Comparison of ENCODE assay signal across 36 cellular contexts in the genomic region with DNA sequence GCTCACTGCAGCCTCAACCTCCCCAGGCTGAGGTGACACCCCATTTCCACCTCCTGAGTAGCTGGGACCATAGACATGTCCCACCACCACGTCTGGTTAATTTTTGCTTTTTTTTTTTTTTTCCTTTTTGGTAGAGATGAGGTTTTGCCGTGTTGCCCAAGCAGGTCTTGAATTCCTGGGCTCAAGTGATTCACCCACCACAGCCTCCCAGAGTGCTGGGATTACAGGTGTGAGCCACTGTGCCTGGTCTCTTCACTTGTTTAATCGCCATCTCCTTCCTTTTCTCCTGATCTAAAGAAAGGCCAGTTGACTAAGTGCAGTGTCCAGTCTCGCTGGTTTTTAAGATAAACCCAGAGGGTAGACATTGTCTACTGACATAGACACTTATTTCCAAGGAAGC.
"Had no signal": no experiment of that assay in that cellular context is flagged by ENCODE, and none has a peak within 500 bp of the region (broad histone marks: within the 10 kb centered on the region; RNA-seq: fewer than 3 reads in every experiment).

No MANE protein-coding gene starts in this region.

- DNase-seq: activated B cell treated with CpG ODN at 0.5 μM for 24 hours; activated CD4-positive, alpha-beta memory T cell treated with anti-CD3 and anti-CD28 coated beads for 36 hours; activated CD4-positive, alpha-beta T cell treated with anti-CD3 and anti-CD28 coated beads for 4 hours; activated CD4-positive, alpha-beta T cell treated with anti-CD3 and anti-CD28 coated beads, Interleukin-2, amount 50 U/mL, for 1 hour; activated CD4-positive, CD25-positive, alpha-beta regulatory T cell treated with anti-CD3 and anti-CD28 coated beads, Interleukin-2, amount 50 U/mL, for 72 hours; activated CD8-positive, alpha-beta memory T cell treated with anti-CD3 and anti-CD28 coated beads, Interleukin-2, amount 50 U/mL, for 4 hours; activated effector memory CD4-positive, alpha-beta T cell treated with Interleukin-2 at 50 U/mL for 16 hours; activated naive CD4-positive, alpha-beta T cell treated with anti-CD3 and anti-CD28 coated beads, Interleukin-2, amount 10 ng/mL, durations not matched to agents 7 days and 5 days; activated naive CD8-positive, alpha-beta T cell treated with anti-CD3 and anti-CD28 coated beads, Interleukin-2, amount 50 U/mL, for 24 hours; activated T-cell treated with anti-CD3 and anti-CD28 coated beads for 4 hours; activated T-cell treated with anti-CD3 and anti-CD28 coated beads, Interleukin-2, amount 50 U/mL, for 4 hours; anterior cingulate cortex; central memory CD4-positive, alpha-beta T cell; Karpas-422; MG63; NCI-H1048; NCI-H1105 treated with DMSO at 0.1 percent for 48 hours; NCI-H1436; NCI-H1694; NCI-H1930; NCI-H2081 treated with DMSO at 0.1 percent for 48 hours; NCI-H345; NCI-H748 treated with DMSO at 0.1 percent for 48 hours; NK-92 treated with Interleukin-12 subunit alpha and Interleukin-12 subunit beta, amount 100 ng/mL, for 24 hours; Right ventricle myocardium superior; RPMI8226; SW 1271; T-helper 1 cell; T-helper 2 cell; T-helper 9 cell had no signal

- H3K27ac ChIP-seq: VCaP had no signal

- H3K4me1 Mint-ChIP-seq: activated B cell treated with CpG ODN at 0.5 μM for 24 hours; activated naive CD4-positive, alpha-beta T cell treated with anti-CD3 and anti-CD28 coated beads, Interleukin-2, amount 10 ng/mL, durations not matched to agents 7 days and 5 days; activated naive CD8-positive, alpha-beta T cell treated with anti-CD3 and anti-CD28 coated beads, Interleukin-2, amount 50 U/mL, for 24 hours had no signal

- H3K9me3 ChIP-seq: MG63 had no signal

- H3K27ac Mint-ChIP-seq: activated B cell treated with CpG ODN at 0.5 μM for 24 hours; activated CD4-positive, alpha-beta memory T cell treated with anti-CD3 and anti-CD28 coated beads for 36 hours; activated naive CD4-positive, alpha-beta T cell treated with anti-CD3 and anti-CD28 coated beads, Interleukin-2, amount 10 ng/mL, durations not matched to agents 7 days and 5 days; activated naive CD8-positive, alpha-beta T cell; activated naive CD8-positive, alpha-beta T cell treated with anti-CD3 and anti-CD28 coated beads, Interleukin-2, amount 50 U/mL, for 24 hours; activated T-helper 1 cell treated with anti-CD3 and anti-CD28 coated beads, Interleukin-12 subunit alpha, Interleukin-12 subunit beta, Interleukin-2, Interleukin-4 antibody, amounts not matched to agents 30 ng/mL and 10 ng/mL and 1 ng/mL, durations not matched to agents 14 hours and 24 hours and 36 hours; brain had no signal

- ATAC-seq: activated naive CD8-positive, alpha-beta T cell treated with anti-CD3 and anti-CD28 coated beads, Interleukin-2, amount 50 U/mL, for 24 hours; activated T-cell treated with anti-CD3 and anti-CD28 coated beads, Interleukin-2, amount 50 U/mL, for 4 hours; K562; Panc1 had no signal

- H3K4me3 ChIP-seq: K562, MG63 had no signal

- H3K36me3 ChIP-seq: MG63 had no signal

- H3K36me3 Mint-ChIP-seq: activated naive CD4-positive, alpha-beta T cell treated with anti-CD3 and anti-CD28 coated beads, Interleukin-2, amount 10 ng/mL, durations not matched to agents 7 days and 5 days; activated naive CD8-positive, alpha-beta T cell; brain had no signal

- H3K27me3 ChIP-seq: MG63 had no signal

- H3K4me3 Mint-ChIP-seq: activated B cell treated with CpG ODN at 0.5 μM for 24 hours; activated CD4-positive, alpha-beta memory T cell treated with anti-CD3 and anti-CD28 coated beads for 36 hours; activated naive CD4-positive, alpha-beta T cell treated with anti-CD3 and anti-CD28 coated beads, Interleukin-2, amount 10 ng/mL, durations not matched to agents 7 days and 5 days; activated naive CD8-positive, alpha-beta T cell; activated naive CD8-positive, alpha-beta T cell treated with anti-CD3 and anti-CD28 coated beads, Interleukin-2, amount 50 U/mL, for 24 hours; activated T-cell treated with anti-CD3 and anti-CD28 coated beads, Interleukin-2, amount 50 U/mL, for 4 hours; activated T-helper 1 cell treated with anti-CD3 and anti-CD28 coated beads, Interleukin-12 subunit alpha, Interleukin-12 subunit beta, Interleukin-2, Interleukin-4 antibody, amounts not matched to agents 30 ng/mL and 10 ng/mL and 1 ng/mL, durations not matched to agents 14 hours and 24 hours and 36 hours; brain had no signal
